Comparison of ENCODE assay signal across 1 cellular context in the genomic region with DNA sequence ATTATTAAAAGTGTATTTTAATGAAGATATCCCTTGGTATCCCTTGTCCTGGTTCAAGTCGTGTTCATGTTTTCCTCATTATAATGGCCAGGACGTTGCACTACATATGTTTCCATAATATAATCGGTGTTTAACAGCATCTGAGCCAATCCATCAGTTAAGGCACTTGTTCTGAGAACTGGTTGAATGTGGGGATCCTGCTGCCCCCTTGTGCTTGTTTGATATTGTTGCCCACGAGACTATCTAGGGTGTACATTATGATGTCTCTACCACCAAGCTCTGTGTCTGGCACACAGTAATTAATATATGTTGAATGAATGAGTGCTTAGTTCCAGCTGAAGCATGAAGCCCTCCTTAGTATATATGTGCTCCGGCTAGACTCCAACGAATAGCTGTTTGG.
TF ChIP-seq lines count a peak whose summit lies in the region.

No MANE protein-coding gene starts in this region.

TF ChIP-seq in SK-N-SH, 30 proteins besides CTCF, POLR2A, EP300 and RAD21 (continued from another document):
- no peak for TF ChIP-seq ZBTB33 (IDR thresholded peaks at IDR 0.05; ENCODE audit: borderline replicate concordance, low read depth)
